Comparison of ENCODE assay signal across 8 cellular contexts in genomic region chr12:110403146-110403974, GRCh38. TPM values are rescaled to one million over a fixed set of nuclear protein-coding genes. Genes with fewer than 3 reads are reported as not detected.
DNase-seq lines count a peak whose midpoint lies in the region; ATAC-seq and TF ChIP-seq lines count a peak whose summit lies in the region.

Gene ANAPC7 (minus strand): TSS chr12:110403708. CDS start chr12:110403627, 81 bp downstream.

- DNase-seq in AG09309 (ENCODE audit: low read depth) (peak; percentile 68), GM19238 (ENCODE audit: insufficient read length, low spot score) (peak; percentile 71), HK-2 (ENCODE audit: unreplicated experiment) (peak; percentile 92), NCI-H82 treated with DMSO at 0.1 percent for 48 hours (lab: John Stamatoyannopoulos, UW; ENCODE audit: unreplicated experiment) (peak; percentile 65), dorsolateral prefrontal cortex (peak; percentile 89 to 96 (median 92)), right lobe of liver (peak; percentile 89 to 92 (median 92))
- peak; percentile 92 for DNase-seq in activated CD4-positive, alpha-beta memory T cell treated with anti-CD3 and anti-CD28 coated beads for 36 hours
- peak; percentile 90 for DNase-seq in stimulated activated CD4-positive, alpha-beta T cell treated with anti-CD3 and anti-CD28 coated beads, Interleukin-4, amount 100 ng/mL, for 24 hours

- no peaks in the 10 kb centered on the region for H3K27me3 Mint-ChIP-seq in activated CD4-positive, alpha-beta memory T cell treated with anti-CD3 and anti-CD28 coated beads for 36 hours

- H3K9me3 ChIP-seq in right lobe of liver: no peaks in the 10 kb centered on the region

- H3K27ac ChIP-seq in dorsolateral prefrontal cortex (peak within 1 kb of the TSS; percentile 84 to 100 (median 98)), right lobe of liver (peak within 1 kb of the TSS; percentile 93 to 98 (median 94))

- no peak for TF ChIP-seq CTCF in AG09309 (IDR thresholded peaks at IDR 0.05; ENCODE audit: control insufficient read depth, insufficient read depth, low read depth, low read length, missing control alignments)
- TF ChIP-seq CTCF in dorsolateral prefrontal cortex (IDR thresholded peaks at IDR 0.05 in 54 of 56, conservative IDR thresholded peaks at IDR 0.05 in 2 of 56; ENCODE audit: low read depth in 1 of 56, partially characterized antibody in 56 of 56): peak in 31 of 56 donors; percentile 6 to 41 (median 27)
- no peak for TF ChIP-seq CTCF in right lobe of liver (IDR thresholded peaks at IDR 0.05)

- peak; percentile 97 to 99 (median 98) for ATAC-seq in right lobe of liver

- CTCF ChIA-PET in activated CD4-positive, alpha-beta memory T cell treated with anti-CD3 and anti-CD28 coated beads for 36 hours (lab: Charles Lee): interaction anchor here (1.9 to 3.5 kb wide), 2 partner anchors 28 to 47 kb away, joined by 10 to 24 read pairs; partner anchors contain the start of gene ARPC3

- WGBS in right lobe of liver (ENCODE audit: insufficient coverage, low coverage, low lambda C conversion rate, missing lambda C conversion rate): 0% methylated on average over 18 of the region's 62 CpGs

- H3K4me1 Mint-ChIP-seq in activated CD4-positive, alpha-beta memory T cell treated with anti-CD3 and anti-CD28 coated beads for 36 hours (ENCODE audit: low read depth): peaks cover 23% of the 10 kb centered on the region

- intact Hi-C loops in activated CD4-positive, alpha-beta memory T cell treated with anti-CD3 and anti-CD28 coated beads for 36 hours (cut with micrococcal nuclease): loop anchor here (5.0 kb wide), 2 partner anchors 51 to 99 kb away; partner anchors contain the start of genes RAD9B and VPS29
- intact Hi-C loops in dorsolateral prefrontal cortex (cut with DNase I) (no loop called here), right lobe of liver (cut with DNase I) (no loop called here)

- H3K4me3 ChIP-seq in AG09309 (ENCODE audit: control insufficient read depth, low read depth, low read length): peak within 1 kb of the TSS; percentile 73
- H3K4me3 ChIP-seq in dorsolateral prefrontal cortex: peak within 1 kb of the TSS; percentile 64 to 100 (median 94)
- H3K4me3 ChIP-seq in right lobe of liver: peak within 1 kb of the TSS; percentile 93 to 100 (median 98)

- peak within 1 kb of the TSS; percentile 99 for H3K4me3 Mint-ChIP-seq in activated CD4-positive, alpha-beta memory T cell treated with anti-CD3 and anti-CD28 coated beads for 36 hours

- H3K9me3 Mint-ChIP-seq in activated CD4-positive, alpha-beta memory T cell treated with anti-CD3 and anti-CD28 coated beads for 36 hours: no peaks in the 10 kb centered on the region

- H3K27ac Mint-ChIP-seq in activated CD4-positive, alpha-beta memory T cell treated with anti-CD3 and anti-CD28 coated beads for 36 hours: peak within 1 kb of the TSS; percentile 99

- H3K36me3 Mint-ChIP-seq in activated CD4-positive, alpha-beta memory T cell treated with anti-CD3 and anti-CD28 coated beads for 36 hours: peaks cover 18% of the 10 kb centered on the region

- TF ChIP-seq POLR2A in right lobe of liver (IDR thresholded peaks at IDR 0.05): peak; percentile 48

- H3K4me1 ChIP-seq in right lobe of liver: peaks cover 0 to 10% (median 4%) of the 10 kb centered on the region in 4 donors

- no peaks in the 10 kb centered on the region for H3K36me3 ChIP-seq in right lobe of liver

- POLR2A ChIA-PET in activated CD4-positive, alpha-beta memory T cell treated with anti-CD3 and anti-CD28 coated beads for 36 hours (lab: Charles Lee): interaction anchor here (1.0 kb wide), 1 partner anchor 28 kb away, joined by 9 read pairs; no protein-coding TSS in a partner anchor

- H3K27me3 ChIP-seq in dorsolateral prefrontal cortex (no peaks in the 10 kb centered on the region), right lobe of liver (no peaks in the 10 kb centered on the region)

RNA-seq across cellular contexts. Expression of gene ANAPC7, which starts in this region (rescaled TPM):
- 10 to 100 TPM; 47.3 to 52.9 TPM for total RNA-seq in activated CD4-positive, alpha-beta memory T cell treated with anti-CD3 and anti-CD28 coated beads for 36 hours
- 10 to 100 TPM; 47.0 to 86.9 (median 63.0) TPM for total RNA-seq in dorsolateral prefrontal cortex
- total RNA-seq in right lobe of liver: 10 to 100 TPM; 14.6 to 22.8 (median 18.0) TPM

Comparison
In these comparisons a context has a peak if more than half of its experiments do, and no peak if none do; other contexts are left out.
1. Peak in every context shown above with its lines: DNase-seq, ATAC-seq, H3K4me3 ChIP-seq and H3K27ac ChIP-seq.
2. CTCF ChIP-seq: peak in dorsolateral prefrontal cortex (31 of 56); none in AG09309 (single experiment) and right lobe of liver (0 of 4).